ENCODE assay signal across 29 cellular contexts in genomic region chr3:128207953-128208352, GRCh38.
"Had no signal": no experiment of that assay in that cellular context is flagged by ENCODE, and none has a peak within 500 bp of the region (broad histone marks: within the 10 kb centered on the region; RNA-seq: fewer than 3 reads in every experiment).

No MANE protein-coding gene starts in this region.

- ATAC-seq: activated CD4-positive, CD25-positive, alpha-beta regulatory T cell treated with anti-CD3 and anti-CD28 coated beads, Interleukin-2, amount 50 U/mL, for 24 hours; body of pancreas; effector memory CD8-positive, alpha-beta T cell; left colon; lower lobe of right lung; T-helper 17 cell had no signal

- H3K4me2 ChIP-seq: SK-N-SH had no signal

- H3K4me3 ChIP-seq: adrenal gland, body of pancreas, colonic mucosa, dorsolateral prefrontal cortex, lower lobe of right lung, pancreas, prostate gland, spleen, tibial nerve had no signal

- DNase-seq: activated CD4-positive, alpha-beta T cell treated with anti-CD3 and anti-CD28 coated beads for 48 hours; activated CD4-positive, alpha-beta T cell treated with anti-CD3 and anti-CD28 coated beads, Interleukin-2, amount 50 U/mL, for 48 hours; activated CD8-positive, alpha-beta memory T cell treated with anti-CD3 and anti-CD28 coated beads for 24 hours; activated effector memory CD4-positive, alpha-beta T cell treated with anti-CD3 and anti-CD28 coated beads, Interleukin-2, amount 50 U/mL, for 16 hours; activated naive CD4-positive, alpha-beta T cell treated with anti-CD3 and anti-CD28 coated beads for 36 hours; activated naive CD8-positive, alpha-beta T cell treated with anti-CD3 and anti-CD28 coated beads for 36 hours; adrenal gland; aorta; body of pancreas; cerebellar nuclear complex; colonic mucosa; dorsolateral prefrontal cortex; effector memory CD8-positive, alpha-beta T cell; foreskin melanocyte; hippocampal formation; left colon; lower lobe of right lung; mesenchymal stem cell; pancreas; SK-N-SH; spleen; stimulated activated naive CD4-positive, alpha-beta T cell treated with Interleukin-2 at 50 U/mL for 16 hours; T-helper 17 cell; T1000; WERI-Rb-1 had no signal

- H3K4me3 Mint-ChIP-seq: activated naive CD4-positive, alpha-beta T cell treated with anti-CD3 and anti-CD28 coated beads for 36 hours; activated naive CD8-positive, alpha-beta T cell treated with anti-CD3 and anti-CD28 coated beads for 36 hours; activated T-helper 1 cell treated with anti-CD3 and anti-CD28 coated beads, Interleukin-12 subunit alpha, Interleukin-12 subunit beta, Interleukin-2, Interleukin-4 antibody, amounts not matched to agents 30 ng/mL and 10 ng/mL and 1 ng/mL, durations not matched to agents 14 hours and 24 hours and 36 hours; effector memory CD8-positive, alpha-beta T cell had no signal

- H3K9me3 ChIP-seq: adrenal gland, body of pancreas, colonic mucosa, lower lobe of right lung, pancreas, prostate gland, SK-N-SH, spleen, tibial nerve had no signal

- H3K27me3 Mint-ChIP-seq: activated naive CD8-positive, alpha-beta T cell treated with anti-CD3 and anti-CD28 coated beads for 36 hours; effector memory CD8-positive, alpha-beta T cell; T-helper 17 cell had no signal

- H3K27ac ChIP-seq: adrenal gland, colonic mucosa, dorsolateral prefrontal cortex, lower lobe of right lung, pancreas, prostate gland, tibial nerve, WERI-Rb-1 had no signal

- H3K9me3 Mint-ChIP-seq: activated naive CD4-positive, alpha-beta T cell treated with anti-CD3 and anti-CD28 coated beads for 36 hours; activated naive CD8-positive, alpha-beta T cell treated with anti-CD3 and anti-CD28 coated beads for 36 hours; activated T-helper 1 cell treated with anti-CD3 and anti-CD28 coated beads, Interleukin-12 subunit alpha, Interleukin-12 subunit beta, Interleukin-2, Interleukin-4 antibody, amounts not matched to agents 30 ng/mL and 10 ng/mL and 1 ng/mL, durations not matched to agents 14 hours and 24 hours and 36 hours; effector memory CD8-positive, alpha-beta T cell had no signal

- H3K27ac Mint-ChIP-seq: activated naive CD4-positive, alpha-beta T cell treated with anti-CD3 and anti-CD28 coated beads for 36 hours; activated naive CD8-positive, alpha-beta T cell treated with anti-CD3 and anti-CD28 coated beads for 36 hours; activated T-helper 1 cell treated with anti-CD3 and anti-CD28 coated beads, Interleukin-12 subunit alpha, Interleukin-12 subunit beta, Interleukin-2, Interleukin-4 antibody, amounts not matched to agents 30 ng/mL and 10 ng/mL and 1 ng/mL, durations not matched to agents 14 hours and 24 hours and 36 hours; T-helper 17 cell had no signal

- H3K36me3 ChIP-seq: adrenal gland, colonic mucosa, lower lobe of right lung, pancreas, prostate gland, spleen, tibial nerve, WERI-Rb-1 had no signal

- H3K27me3 ChIP-seq: adrenal gland, body of pancreas, colonic mucosa, dorsolateral prefrontal cortex, pancreas, spleen, tibial nerve had no signal

- H3K4me1 ChIP-seq: colonic mucosa, lower lobe of right lung, prostate gland had no signal
